Comparison of ENCODE assay signal across 1 cellular context in genomic region chr2:72745679-72746368, GRCh38.
TF ChIP-seq lines count a peak whose summit lies in the region.

No MANE protein-coding gene starts in this region.

TF ChIP-seq in HepG2, 621 proteins besides CTCF, POLR2A, EP300 and RAD21 (continued from another document and continues in another):
- peak; percentile 29; the same call in 1 of the 2 replicates for TF ChIP-seq ARID5B (CRISPR knock-in tag; IDR thresholded peaks at IDR 0.05)
- TF ChIP-seq DRAP1 (CRISPR knock-in tag; IDR thresholded peaks at IDR 0.05) = no peak; the same call in 1 of the 2 replicates
- no peak for TF ChIP-seq HNF4A (CRISPR knock-in tag; IDR thresholded peaks at IDR 0.05)
- no peak for TF ChIP-seq YEATS4 (CRISPR knock-in tag; IDR thresholded peaks at IDR 0.05; ENCODE audit: borderline replicate concordance)
- peak; percentile 37 for TF ChIP-seq TEAD3 (CRISPR knock-in tag; optimal IDR thresholded peaks at IDR 0.05; ENCODE audit: borderline replicate concordance)
- TF ChIP-seq FOXK1 (CRISPR knock-in tag; IDR thresholded peaks at IDR 0.05; ENCODE audit: borderline replicate concordance, low read depth) = 0 out of 2 replicates have a peak, but pooled peaks have one; percentile 27
- TF ChIP-seq U2AF2 (IDR thresholded peaks at IDR 0.05; ENCODE audit: low read depth, low read length) = no peak
- TF ChIP-seq NR2F1 (CRISPR knock-in tag; IDR thresholded peaks at IDR 0.05) = no peak
- 0 out of 2 replicates have a peak, but pooled peaks have one; percentile 24 for TF ChIP-seq ZGPAT (CRISPR knock-in tag; IDR thresholded peaks at IDR 0.05)
- TF ChIP-seq ZNF782 (CRISPR knock-in tag; IDR thresholded peaks at IDR 0.05; ENCODE audit: borderline replicate concordance) = no peak
- peak; percentile 55; the same call in 1 of the 2 replicates for TF ChIP-seq KDM5A (IDR thresholded peaks at IDR 0.05; ENCODE audit: borderline replicate concordance, low read length)
- TF ChIP-seq ZNF564 (CRISPR knock-in tag; IDR thresholded peaks at IDR 0.05) = no peak
- TF ChIP-seq SP140L (CRISPR knock-in tag; IDR thresholded peaks at IDR 0.05; ENCODE audit: borderline replicate concordance) = 0 out of 2 replicates have a peak, but pooled peaks have one; percentile 52
- peak; percentile 46; the same call in 1 of the 2 replicates for TF ChIP-seq NFE2L2 (IDR thresholded peaks at IDR 0.05; ENCODE audit: low read length)
- no peak for TF ChIP-seq MXD3 (CRISPR knock-in tag; IDR thresholded peaks at IDR 0.05)
- TF ChIP-seq ZNF362 (CRISPR knock-in tag; IDR thresholded peaks at IDR 0.05; ENCODE audit: borderline replicate concordance) = peak; percentile 90
- peak; percentile 37; the same call in 1 of the 2 replicates for TF ChIP-seq MIXL1 (CRISPR knock-in tag; IDR thresholded peaks at IDR 0.05)
- no peak for TF ChIP-seq SAP130 (CRISPR knock-in tag; IDR thresholded peaks at IDR 0.05; ENCODE audit: low read depth)
- TF ChIP-seq MIER3 (CRISPR knock-in tag; IDR thresholded peaks at IDR 0.05; ENCODE audit: borderline replicate concordance) = 0 out of 2 replicates have a peak, but pooled peaks have one; percentile 19
- TF ChIP-seq PPARG (CRISPR knock-in tag; conservative IDR thresholded peaks at IDR 0.05) = peak; percentile 64; the same call in 1 of the 2 replicates
- no peak for TF ChIP-seq ZSCAN12 (CRISPR knock-in tag; IDR thresholded peaks at IDR 0.05)
- TF ChIP-seq MLX (CRISPR knock-in tag; IDR thresholded peaks at IDR 0.05) = no peak
- TF ChIP-seq ZBTB25 (CRISPR knock-in tag; IDR thresholded peaks at IDR 0.05) = 0 out of 2 replicates have a peak, but pooled peaks have one; percentile 26
- TF ChIP-seq NFAT5 (CRISPR knock-in tag; IDR thresholded peaks at IDR 0.05) = no peak
- peak; percentile 36 for TF ChIP-seq GATAD2A (CRISPR knock-in tag; IDR thresholded peaks at IDR 0.05)
- no peak for TF ChIP-seq ZNF142 (CRISPR knock-in tag; IDR thresholded peaks at IDR 0.05)
- TF ChIP-seq CAMTA2 (CRISPR knock-in tag; IDR thresholded peaks at IDR 0.05; ENCODE audit: borderline replicate concordance) = no peak
- no peak for TF ChIP-seq HNF1B (CRISPR knock-in tag; IDR thresholded peaks at IDR 0.05)
- 0 out of 2 replicates have a peak, but pooled peaks have one; percentile 19 for TF ChIP-seq ELF3 (CRISPR knock-in tag; IDR thresholded peaks at IDR 0.05)
- TF ChIP-seq FOXJ3 (CRISPR knock-in tag; IDR thresholded peaks at IDR 0.05; ENCODE audit: borderline replicate concordance) = 0 out of 2 replicates have a peak, but pooled peaks have one; percentile 24
- 0 out of 2 replicates have a peak, but pooled peaks have one; percentile 20 for TF ChIP-seq RARA (CRISPR knock-in tag; IDR thresholded peaks at IDR 0.05)
- TF ChIP-seq FOXK2 (IDR thresholded peaks at IDR 0.05) = no peak
- TF ChIP-seq ZNF883 (CRISPR knock-in tag; IDR thresholded peaks at IDR 0.05; ENCODE audit: not compliant biosample characterization) = no peak
